Comparison of ENCODE assay signal across 14 cellular contexts in genomic region chr7:7565018-7565680, GRCh38. TPM values are rescaled to one million over a fixed set of nuclear protein-coding genes. Genes with fewer than 3 reads are reported as not detected.
A peak's percentile ranks its signal among the peaks of the same experiment; 100 is the strongest.
DNase-seq lines count a peak whose midpoint lies in the region; ATAC-seq and TF ChIP-seq lines count a peak whose summit lies in the region.
"Had no signal": no experiment of that assay in that cellular context is flagged by ENCODE, and none has a peak within 500 bp of the region (broad histone marks: within the 10 kb centered on the region; RNA-seq: fewer than 3 reads in every experiment).

No MANE protein-coding gene starts in this region.

- H3K9me3 ChIP-seq in HCT116 (ENCODE audit: control insufficient read depth in 1 of 2, insufficient read depth in 1 of 2, low read depth in 1 of 2, low read length in 2 of 2), result no peaks in the 10 kb centered on the region
- H3K9me3 ChIP-seq: ascending aorta, esophagus muscularis mucosa had no signal

- RAD21 ChIA-PET in HCT116 (lab: Charles Lee; ENCODE audit: low non-redundant PET in 1 of 2, low total read pairs in 2 of 2, uncharacterized antibody in 2 of 2, unreplicated experiment in 2 of 2), result no interaction called here

- H3K9me3 Mint-ChIP-seq in activated CD4-positive, alpha-beta memory T cell treated with anti-CD3 and anti-CD28 coated beads for 36 hours, result no peaks in the 10 kb centered on the region
- H3K9me3 Mint-ChIP-seq in activated CD4-positive, alpha-beta memory T cell treated with anti-CD3 and anti-CD28 coated beads, Interleukin-2, amount 10 ng/mL, durations not matched to agents 7 days and 5 days, result no peaks in the 10 kb centered on the region
- no peaks in the 10 kb centered on the region for H3K9me3 Mint-ChIP-seq in activated naive CD8-positive, alpha-beta T cell treated with anti-CD3 and anti-CD28 coated beads for 36 hours

- no peak overlapping the region for H3K27ac Mint-ChIP-seq in activated CD4-positive, alpha-beta memory T cell treated with anti-CD3 and anti-CD28 coated beads for 36 hours
- no peak overlapping the region for H3K27ac Mint-ChIP-seq in activated CD4-positive, alpha-beta memory T cell treated with anti-CD3 and anti-CD28 coated beads, Interleukin-2, amount 10 ng/mL, durations not matched to agents 7 days and 5 days
- no peak overlapping the region for H3K27ac Mint-ChIP-seq in activated naive CD8-positive, alpha-beta T cell treated with anti-CD3 and anti-CD28 coated beads for 36 hours

- no peak for TF ChIP-seq POLR2A in HCT116 (IDR thresholded peaks at IDR 0.05; ENCODE audit: borderline replicate concordance, extremely low read depth, insufficient read depth, insufficient read length)

- H3K4me2 ChIP-seq in HCT116 (ENCODE audit: low read length), result peak overlapping the region; percentile 36

- POLR2A ChIA-PET in activated CD4-positive, alpha-beta memory T cell treated with anti-CD3 and anti-CD28 coated beads for 36 hours (lab: Charles Lee), result interaction anchor here (1.1 to 1.6 kb wide), 2 partner anchors 74 to 75 kb away, joined by 3 to 4 read pairs; partner anchors contain the start of gene UMAD1
- POLR2A ChIA-PET in activated CD4-positive, alpha-beta memory T cell treated with anti-CD3 and anti-CD28 coated beads, Interleukin-2, amount 10 ng/mL, durations not matched to agents 7 days and 5 days (lab: Charles Lee), result interaction anchor here (1.0 to 4.6 kb wide), 4 partner anchors 75 to 407 kb away, joined by 3 to 36 read pairs (median 4); partner anchors contain the start of gene UMAD1
- POLR2A ChIA-PET in HCT116 (lab: Charles Lee), result interaction anchor here (1.4 kb wide), 1 partner anchor 383 kb away, joined by 3 read pairs; the partner anchor contains the start of gene C1GALT1

- H3K36me3 Mint-ChIP-seq in activated CD4-positive, alpha-beta memory T cell treated with anti-CD3 and anti-CD28 coated beads for 36 hours, result peaks cover 11% of the 10 kb centered on the region
- peaks cover 13% of the 10 kb centered on the region for H3K36me3 Mint-ChIP-seq in activated CD4-positive, alpha-beta memory T cell treated with anti-CD3 and anti-CD28 coated beads, Interleukin-2, amount 10 ng/mL, durations not matched to agents 7 days and 5 days (ENCODE audit: low read depth)
- H3K36me3 Mint-ChIP-seq in activated naive CD8-positive, alpha-beta T cell treated with anti-CD3 and anti-CD28 coated beads for 36 hours, result peaks cover 22% of the 10 kb centered on the region

- no peaks in the 10 kb centered on the region for H3K27me3 Mint-ChIP-seq in activated CD4-positive, alpha-beta memory T cell treated with anti-CD3 and anti-CD28 coated beads for 36 hours
- H3K27me3 Mint-ChIP-seq in activated CD4-positive, alpha-beta memory T cell treated with anti-CD3 and anti-CD28 coated beads, Interleukin-2, amount 10 ng/mL, durations not matched to agents 7 days and 5 days, result peaks cover under 1% of the 10 kb centered on the region
- H3K27me3 Mint-ChIP-seq in activated naive CD8-positive, alpha-beta T cell treated with anti-CD3 and anti-CD28 coated beads for 36 hours, result no peaks in the 10 kb centered on the region

- no TSS peak for BruUV-seq in HCT116 (replicated peaks; lab: Mats Ljungman, UMichigan)

- H3K4me1 Mint-ChIP-seq in activated CD4-positive, alpha-beta memory T cell treated with anti-CD3 and anti-CD28 coated beads for 36 hours (ENCODE audit: low read depth), result peaks cover 25% of the 10 kb centered on the region
- peaks cover 29% of the 10 kb centered on the region for H3K4me1 Mint-ChIP-seq in activated CD4-positive, alpha-beta memory T cell treated with anti-CD3 and anti-CD28 coated beads, Interleukin-2, amount 10 ng/mL, durations not matched to agents 7 days and 5 days
- peaks cover 21% of the 10 kb centered on the region for H3K4me1 Mint-ChIP-seq in activated naive CD8-positive, alpha-beta T cell treated with anti-CD3 and anti-CD28 coated beads for 36 hours

- no peaks in the 10 kb centered on the region for H3K9me2 ChIP-seq in HCT116 (ENCODE audit: insufficient read depth)

- H4K20me1 ChIP-seq in HCT116 (ENCODE audit: insufficient read depth), result no peaks in the 10 kb centered on the region

- peaks cover 31% of the 10 kb centered on the region for H3K79me2 ChIP-seq in HCT116 (ENCODE audit: insufficient read depth, low read length)

- TF ChIP-seq RAD21 in HCT116 (IDR thresholded peaks at IDR 0.05; ENCODE audit: low read depth), result no peak

- H2AFZ ChIP-seq in HCT116 (ENCODE audit: low read depth, low read length, poor library complexity, severe bottlenecking), result no peak overlapping the region

- intact Hi-C loops in activated CD4-positive, alpha-beta memory T cell treated with anti-CD3 and anti-CD28 coated beads for 36 hours (cut with micrococcal nuclease), result no loop called here
- intact Hi-C loops in HCT116 (cut with micrococcal nuclease), result no loop called here

- no peak overlapping the region for H3K4me3 ChIP-seq in HCT116 (replicated peaks in 1 of 2; ENCODE audit: low read depth in 1 of 2, low read length in 2 of 2)
- H3K4me3 ChIP-seq: ascending aorta, esophagus muscularis mucosa, heart left ventricle had no signal

- peaks cover 25 to 44% of the 10 kb centered on the region in 2 experiments for H3K4me1 ChIP-seq in HCT116 (ENCODE audit: control insufficient read depth in 1 of 2, insufficient read depth in 2 of 2, low read length in 2 of 2)

- H3K36me3 ChIP-seq in HCT116 (ENCODE audit: control insufficient read depth in 1 of 2, insufficient read depth in 2 of 2, low read length in 2 of 2), result 0 out of 4 replicates have a peak, but pooled peaks cover 0 to 5% of the 10 kb centered on the region in 2 experiments
- H3K36me3 ChIP-seq: ascending aorta, heart left ventricle had no signal

- no peak overlapping the region for H3K27ac ChIP-seq in HCT116 (ENCODE audit: low read depth, low read length)

- CTCF ChIA-PET in activated CD4-positive, alpha-beta memory T cell treated with anti-CD3 and anti-CD28 coated beads for 36 hours (lab: Charles Lee), result interaction anchor here (1.5 kb wide), 2 partner anchors 116 to 460 kb away, joined by 3 to 4 read pairs; no protein-coding TSS in a partner anchor
- CTCF ChIA-PET in activated CD4-positive, alpha-beta memory T cell treated with anti-CD3 and anti-CD28 coated beads, Interleukin-2, amount 10 ng/mL, durations not matched to agents 7 days and 5 days (lab: Charles Lee), result interaction anchor here (1.2 to 1.7 kb wide), 2 partner anchors 15 to 17 kb away, joined by 3 to 4 read pairs; no protein-coding TSS in a partner anchor
- CTCF ChIA-PET in HCT116 (lab: Charles Lee), result interaction anchor here (0.7 to 1.0 kb wide), 2 partner anchors 141 to 731 kb away, joined by 3 to 4 read pairs; no protein-coding TSS in a partner anchor

- DNase-seq in activated CD4-positive, alpha-beta memory T cell treated with anti-CD3 and anti-CD28 coated beads for 36 hours, result peak; percentile 65
- DNase-seq in activated CD4-positive, alpha-beta memory T cell treated with anti-CD3 and anti-CD28 coated beads, Interleukin-2, amount 10 ng/mL, durations not matched to agents 7 days and 5 days, result no peak
- DNase-seq in HCT116 (ENCODE audit: low read depth, low spot score) (no peak), retina (peak; percentile 8), activated gamma-delta T cell (lab: John Stamatoyannopoulos, UW) (no peak)
- peak; percentile 17 for DNase-seq in activated naive CD8-positive, alpha-beta T cell treated with anti-CD3 and anti-CD28 coated beads for 36 hours
- DNase-seq: cortex of kidney, heart left ventricle, NCI-H146, NCI-H446 had no signal

- no peaks in the 10 kb centered on the region for H3K27me3 ChIP-seq in HCT116 (ENCODE audit: insufficient read depth, low read length)
- H3K27me3 ChIP-seq: ascending aorta, esophagus muscularis mucosa, heart left ventricle had no signal

- ATAC-seq in HCT116 (no peak), GM19035 (IDR thresholded peaks at IDR 0.05; ENCODE audit: unreplicated experiment) (no peak), HG02588 (IDR thresholded peaks at IDR 0.05; ENCODE audit: unreplicated experiment) (no peak)
- ATAC-seq: heart left ventricle had no signal

- no peak overlapping the region for H3K4me3 Mint-ChIP-seq in activated CD4-positive, alpha-beta memory T cell treated with anti-CD3 and anti-CD28 coated beads for 36 hours
- H3K4me3 Mint-ChIP-seq in activated CD4-positive, alpha-beta memory T cell treated with anti-CD3 and anti-CD28 coated beads, Interleukin-2, amount 10 ng/mL, durations not matched to agents 7 days and 5 days, result no peak overlapping the region
- no peak overlapping the region for H3K4me3 Mint-ChIP-seq in activated naive CD8-positive, alpha-beta T cell treated with anti-CD3 and anti-CD28 coated beads for 36 hours

- no peak overlapping the region for H3K9ac ChIP-seq in HCT116 (ENCODE audit: low read length)

- TF ChIP-seq CTCF in HCT116 (IDR thresholded peaks at IDR 0.05 in 2 of 3, conservative IDR thresholded peaks at IDR 0.05 in 1 of 3; ENCODE audit: borderline replicate concordance in 1 of 3, insufficient read depth in 1 of 3, low read depth in 2 of 3, low read length in 2 of 3), result no peak

TF ChIP-seq in HCT116, 20 proteins besides CTCF, POLR2A, EP300 and RAD21:
- TF ChIP-seq EGR1 (IDR thresholded peaks at IDR 0.05; ENCODE audit: low read depth), result no peak
- no peak for TF ChIP-seq FOSL1 (IDR thresholded peaks at IDR 0.05; ENCODE audit: low read depth)
- no peak for TF ChIP-seq ELF1 (IDR thresholded peaks at IDR 0.05; ENCODE audit: borderline replicate concordance, low read depth)
- TF ChIP-seq MAX (IDR thresholded peaks at IDR 0.05), result no peak
- no peak for TF ChIP-seq ATF3 (IDR thresholded peaks at IDR 0.05)

RNA-seq across cellular contexts. Expression of gene MIOS, which starts 1.5 kb away (rescaled TPM):
- total RNA-seq in activated CD4-positive, alpha-beta memory T cell treated with anti-CD3 and anti-CD28 coated beads for 36 hours, result 10 to 100 TPM; 37.2 to 37.7 TPM
- total RNA-seq in activated CD4-positive, alpha-beta memory T cell treated with anti-CD3 and anti-CD28 coated beads, Interleukin-2, amount 10 ng/mL, durations not matched to agents 7 days and 5 days, result 10 to 100 TPM; 22.8 to 24.6 TPM
- total RNA-seq in HCT116 (2021; ENCODE audit: unreplicated experiment), result 25.8 TPM
- polyA plus RNA-seq in HCT116 (2012), result 8.8 and 12.4 TPM in 2 replicates
- total RNA-seq in activated naive CD8-positive, alpha-beta T cell treated with anti-CD3 and anti-CD28 coated beads for 36 hours, result 10 to 100 TPM; 55.3 to 60.2 TPM

RNA-seq across cellular contexts. Expression of gene COL28A1, which starts 29.5 kb away (rescaled TPM):
- total RNA-seq in activated CD4-positive, alpha-beta memory T cell treated with anti-CD3 and anti-CD28 coated beads for 36 hours, result under 1 TPM in 1 of 2 experiments, not detected in 1; 0.19 TPM
- total RNA-seq in activated CD4-positive, alpha-beta memory T cell treated with anti-CD3 and anti-CD28 coated beads, Interleukin-2, amount 10 ng/mL, durations not matched to agents 7 days and 5 days, result not detected
- 0.12 TPM for total RNA-seq in HCT116 (2021; ENCODE audit: unreplicated experiment)
- 0.17 TPM in 1 of 2 replicates, not detected in the other for polyA plus RNA-seq in HCT116 (2012)
- under 1 TPM in 1 of 2 experiments, not detected in 1; 0.04 TPM for total RNA-seq in activated naive CD8-positive, alpha-beta T cell treated with anti-CD3 and anti-CD28 coated beads for 36 hours

Comparison
In these comparisons a context has a peak if more than half of its experiments do, and no peak if none do; other contexts are left out.
1. DNase-seq: peak in activated CD4-positive, alpha-beta memory T cell treated with anti-CD3 and anti-CD28 coated beads for 36 hours (single experiment), activated naive CD8-positive, alpha-beta T cell treated with anti-CD3 and anti-CD28 coated beads for 36 hours (single experiment) and retina (single experiment); none in activated CD4-positive, alpha-beta memory T cell treated with anti-CD3 and anti-CD28 coated beads, Interleukin-2, amount 10 ng/mL, durations not matched to agents 7 days and 5 days (single experiment), HCT116 (single experiment) and activated gamma-delta T cell (single experiment).